10 cellular contexts compared by ENCODE assay signal in the genomic region with DNA sequence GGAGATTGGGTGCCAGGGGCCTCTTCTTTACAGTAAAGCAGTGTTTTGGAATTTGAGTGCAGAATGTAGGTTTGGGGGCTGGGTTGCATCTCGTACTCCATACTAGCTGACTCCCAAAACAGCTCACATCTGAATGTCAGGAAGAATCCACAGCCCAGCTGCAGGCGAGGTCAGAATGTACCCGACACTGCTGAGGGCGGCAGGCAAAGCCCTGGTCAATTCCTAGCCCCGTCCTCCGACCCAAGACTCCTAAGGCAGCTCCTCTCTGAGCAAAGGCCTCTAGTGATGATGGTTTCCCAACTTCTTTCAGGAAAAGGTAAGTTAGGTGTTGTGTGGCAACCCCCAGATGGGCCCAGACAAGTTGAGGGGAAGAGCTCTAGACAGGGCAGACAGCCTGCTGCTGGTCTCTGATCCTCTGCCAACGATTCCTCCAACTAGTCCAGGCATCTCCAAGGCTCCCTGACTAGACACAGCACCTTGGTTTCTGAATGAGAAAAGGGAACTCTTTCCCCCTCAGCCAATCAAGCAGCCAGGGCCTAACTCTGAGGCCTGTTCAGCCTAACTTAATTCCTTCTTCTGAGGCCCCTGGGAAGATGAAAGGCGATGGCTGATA. TPM values are rescaled to one million over a fixed set of nuclear protein-coding genes. Genes with fewer than 3 reads are reported as not detected.
A peak's percentile ranks its signal among the peaks of the same experiment; 100 is the strongest.
DNase-seq lines count a peak whose midpoint lies in the region; ATAC-seq, FAIRE-seq and TF ChIP-seq lines count a peak whose summit lies in the region.
"Had no signal": no experiment of that assay in that cellular context is flagged by ENCODE, and none has a peak within 500 bp of the region (broad histone marks: within the 10 kb centered on the region; RNA-seq: fewer than 3 reads in every experiment).

No MANE protein-coding gene starts in this region.

- no peaks in the 10 kb centered on the region for H3K27me3 Mint-ChIP-seq in activated CD8-positive, alpha-beta memory T cell treated with anti-CD3 and anti-CD28 coated beads, Interleukin-2, amount 10 ng/mL, durations not matched to agents 7 days and 5 days

- H3K4me3 Mint-ChIP-seq in activated CD8-positive, alpha-beta memory T cell treated with anti-CD3 and anti-CD28 coated beads, Interleukin-2, amount 10 ng/mL, durations not matched to agents 7 days and 5 days = no peak overlapping the region

- H3K9me3 Mint-ChIP-seq in activated CD8-positive, alpha-beta memory T cell treated with anti-CD3 and anti-CD28 coated beads, Interleukin-2, amount 10 ng/mL, durations not matched to agents 7 days and 5 days (ENCODE audit: low read depth) = no peaks in the 10 kb centered on the region

- TF ChIP-seq CTCF in RWPE2 (IDR thresholded peaks at IDR 0.05; ENCODE audit: poor library complexity, severe bottlenecking) (no peak), colonic mucosa (IDR thresholded peaks at IDR 0.05) (no peak)

- no peak for ATAC-seq in activated CD8-positive, alpha-beta memory T cell treated with anti-CD3 and anti-CD28 coated beads, Interleukin-2, amount 10 ng/mL, durations not matched to agents 7 days and 5 days
- ATAC-seq in RWPE2 (ENCODE audit: low read depth) (peak; percentile 86), esophagus mucosa (peak; percentile 75), GM19455 (IDR thresholded peaks at IDR 0.05; ENCODE audit: unreplicated experiment) (no peak)
- ATAC-seq in stimulated activated naive CD8-positive, alpha-beta T cell treated with anti-CD3 and anti-CD28 coated beads, Interleukin-15, Interleukin-2, amounts not matched to agents 100 U/mL and 50 U/mL, for 24 hours = no peak

- H3K9ac ChIP-seq in colonic mucosa (ENCODE audit: low read depth in 2 of 2, low read length in 2 of 2) = no peak overlapping the region

- H3K9me3 ChIP-seq in RWPE2 (ENCODE audit: severe bottlenecking) (no peaks in the 10 kb centered on the region), colonic mucosa (no peaks in the 10 kb centered on the region)
- H3K9me3 ChIP-seq: Peyer's patch, sigmoid colon had no signal

- CTCF ChIA-PET in activated CD8-positive, alpha-beta memory T cell treated with anti-CD3 and anti-CD28 coated beads, Interleukin-2, amount 10 ng/mL, durations not matched to agents 7 days and 5 days (lab: Charles Lee) = interaction anchor here (1.0 to 2.3 kb wide), 3 partner anchors 34 to 76 kb away, joined by 3 to 11 read pairs (median 7); no protein-coding TSS in a partner anchor

- intact Hi-C loops in colonic mucosa (cut with DNase I) = no loop called here

- no peak for FAIRE-seq in frontal cortex (lab: Jason Lieb, UNC)

- H3K4me3 ChIP-seq in RWPE2 (ENCODE audit: severe bottlenecking) = no peak overlapping the region
- H3K4me3 ChIP-seq in colonic mucosa = no peak overlapping the region
- H3K4me3 ChIP-seq: sigmoid colon had no signal

- DNase-seq in activated CD8-positive, alpha-beta memory T cell treated with anti-CD3 and anti-CD28 coated beads, Interleukin-2, amount 10 ng/mL, durations not matched to agents 7 days and 5 days = no peak
- DNase-seq in activated CD8-positive, alpha-beta memory T cell treated with anti-CD3 and anti-CD28 coated beads, Interleukin-2, amount 50 U/mL, for 4 hours = no peak
- DNase-seq in RWPE2 (ENCODE audit: low spot score) (peak; percentile 92), colonic mucosa (no peak), frontal cortex (ENCODE audit: low spot score in 2 of 2) (no peak)
- peak; percentile 2 for DNase-seq in stimulated activated naive CD8-positive, alpha-beta T cell treated with anti-CD3 and anti-CD28 coated beads, Interleukin-15, Interleukin-2, amounts not matched to agents 100 U/mL and 50 U/mL, for 24 hours
- DNase-seq: sigmoid colon had no signal

- peak overlapping the region; percentile 90 for H3K27ac Mint-ChIP-seq in activated CD8-positive, alpha-beta memory T cell treated with anti-CD3 and anti-CD28 coated beads, Interleukin-2, amount 10 ng/mL, durations not matched to agents 7 days and 5 days

- H3K36me3 Mint-ChIP-seq in activated CD8-positive, alpha-beta memory T cell treated with anti-CD3 and anti-CD28 coated beads, Interleukin-2, amount 10 ng/mL, durations not matched to agents 7 days and 5 days = peaks cover 4% of the 10 kb centered on the region

- H3K4me1 ChIP-seq in RWPE2 (ENCODE audit: insufficient read depth, poor library complexity, severe bottlenecking) = peaks cover 54% of the 10 kb centered on the region
- H3K4me1 ChIP-seq in colonic mucosa = no peaks in the 10 kb centered on the region

- H3K4me1 Mint-ChIP-seq in activated CD8-positive, alpha-beta memory T cell treated with anti-CD3 and anti-CD28 coated beads, Interleukin-2, amount 10 ng/mL, durations not matched to agents 7 days and 5 days = peaks cover 31% of the 10 kb centered on the region

- H3K27ac ChIP-seq in RWPE2 (ENCODE audit: poor library complexity, severe bottlenecking) = peak overlapping the region; percentile 95
- no peak overlapping the region for H3K27ac ChIP-seq in colonic mucosa
- H3K27ac ChIP-seq: sigmoid colon had no signal

- H3K27me3 ChIP-seq in RWPE2 (ENCODE audit: insufficient read depth, poor library complexity, severe bottlenecking) (no peaks in the 10 kb centered on the region), colonic mucosa (no peaks in the 10 kb centered on the region)
- H3K27me3 ChIP-seq: Peyer's patch had no signal

- H3K36me3 ChIP-seq in RWPE2 (ENCODE audit: low read depth) (peaks cover 25% of the 10 kb centered on the region), colonic mucosa (no peaks in the 10 kb centered on the region)

RNA-seq across cellular contexts. Expression of a gene that starts 8.6 kb away (rescaled TPM):
- total RNA-seq in activated CD8-positive, alpha-beta memory T cell treated with anti-CD3 and anti-CD28 coated beads, Interleukin-2, amount 10 ng/mL, durations not matched to agents 7 days and 5 days = under 1 TPM; 0.54 to 0.64 TPM
- 30.4 TPM for total RNA-seq in esophagus mucosa
- total RNA-seq in colonic mucosa = 1 to 10 TPM; 4.1 to 7.5 TPM
- total RNA-seq in frontal cortex = 0.41 TPM
- total RNA-seq: sigmoid colon had no signal

RNA-seq across cellular contexts. Expression of a gene that starts 13.4 kb away (rescaled TPM):
- 10 to 100 TPM; 45.9 to 53.9 TPM for total RNA-seq in activated CD8-positive, alpha-beta memory T cell treated with anti-CD3 and anti-CD28 coated beads, Interleukin-2, amount 10 ng/mL, durations not matched to agents 7 days and 5 days
- total RNA-seq in esophagus mucosa (22.6 TPM), colonic mucosa (10 to 100 TPM; 30.0 to 44.9 TPM), frontal cortex (25.3 TPM)

RNA-seq across cellular contexts. Expression of a gene that starts 24.0 kb away (rescaled TPM):
- 1 to 10 TPM in 1 of 2 experiments, under 1 TPM in 1; 0.93 to 1.5 TPM for total RNA-seq in activated CD8-positive, alpha-beta memory T cell treated with anti-CD3 and anti-CD28 coated beads, Interleukin-2, amount 10 ng/mL, durations not matched to agents 7 days and 5 days
- total RNA-seq in esophagus mucosa (0.56 TPM), colonic mucosa (1 to 10 TPM in 1 of 2 donors, not detected in 1; 1.1 TPM), frontal cortex (1.2 TPM)

RNA-seq across cellular contexts. Expression of a gene that starts 45.6 kb away (rescaled TPM):
- total RNA-seq in activated CD8-positive, alpha-beta memory T cell treated with anti-CD3 and anti-CD28 coated beads, Interleukin-2, amount 10 ng/mL, durations not matched to agents 7 days and 5 days = under 1 TPM; 0.42 to 0.73 TPM
- total RNA-seq in esophagus mucosa (1.1 TPM), colonic mucosa (1 to 10 TPM; 2.4 to 3.6 TPM), frontal cortex (88.9 TPM)

Comparison
In these comparisons a context has a peak if more than half of its experiments do, and no peak if none do; other contexts are left out.
1. ATAC-seq: peak in RWPE2 (single experiment) and esophagus mucosa (single experiment); none in activated CD8-positive, alpha-beta memory T cell treated with anti-CD3 and anti-CD28 coated beads, Interleukin-2, amount 10 ng/mL, durations not matched to agents 7 days and 5 days (single experiment), stimulated activated naive CD8-positive, alpha-beta T cell treated with anti-CD3 and anti-CD28 coated beads, Interleukin-15, Interleukin-2, amounts not matched to agents 100 U/mL and 50 U/mL, for 24 hours (single experiment) and GM19455 (single experiment).
2. DNase-seq: peak in RWPE2 (single experiment) and stimulated activated naive CD8-positive, alpha-beta T cell treated with anti-CD3 and anti-CD28 coated beads, Interleukin-15, Interleukin-2, amounts not matched to agents 100 U/mL and 50 U/mL, for 24 hours (single experiment); none in activated CD8-positive, alpha-beta memory T cell treated with anti-CD3 and anti-CD28 coated beads, Interleukin-2, amount 10 ng/mL, durations not matched to agents 7 days and 5 days (single experiment), activated CD8-positive, alpha-beta memory T cell treated with anti-CD3 and anti-CD28 coated beads, Interleukin-2, amount 50 U/mL, for 4 hours (single experiment), colonic mucosa (single experiment) and frontal cortex (0 of 2).